ENCODE assay signal across 16 cellular contexts in the genomic region with DNA sequence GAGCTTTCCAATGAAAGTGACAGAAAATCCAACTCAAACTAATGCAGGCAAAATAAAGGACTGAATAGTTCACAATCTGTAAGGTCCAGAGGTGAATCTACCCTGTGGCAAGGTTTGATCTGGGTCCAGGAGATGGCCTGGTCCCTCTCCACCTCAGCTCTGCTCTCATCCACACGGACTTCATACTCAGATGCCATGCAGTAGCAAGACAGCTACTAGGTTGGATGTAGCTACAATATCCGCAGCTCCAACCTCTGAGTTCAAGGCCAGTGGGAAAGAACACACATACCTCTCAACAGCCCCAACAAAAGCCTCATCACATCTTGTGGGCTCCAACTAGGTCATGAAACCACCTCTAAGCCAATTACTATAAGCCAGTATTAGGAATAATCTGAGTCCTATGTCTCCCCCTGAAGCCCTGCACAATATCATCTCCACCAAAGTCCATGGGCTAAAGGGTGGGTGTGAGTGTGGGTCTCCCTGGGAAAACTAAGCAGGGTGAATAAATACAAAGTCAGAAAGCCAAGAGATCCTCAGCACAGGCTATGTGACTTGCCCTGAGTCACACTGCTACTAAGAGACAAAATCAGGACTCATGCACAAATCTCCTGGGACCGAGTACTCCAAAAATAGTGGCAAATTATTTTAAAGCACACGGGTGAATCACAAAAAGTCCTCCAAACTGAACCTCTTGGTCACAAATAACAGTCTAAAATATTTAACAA.
DNase-seq lines count a peak whose midpoint lies in the region; ATAC-seq and TF ChIP-seq lines count a peak whose summit lies in the region.
"Had no signal": no experiment of that assay in that cellular context is flagged by ENCODE, and none has a peak within 500 bp of the region (broad histone marks: within the 10 kb centered on the region; RNA-seq: fewer than 3 reads in every experiment).

No MANE protein-coding gene starts in this region.

- H3K9ac ChIP-seq in KMS-11, result peak overlapping the region; percentile 17; the same call in 1 of the 2 replicates

- H3K4me1 ChIP-seq in KMS-11 (ENCODE audit: low read depth, poor library complexity, severe bottlenecking) (peaks cover 44% of the 10 kb centered on the region), heart right ventricle (peaks cover 0 to 66% (median 40%) of the 10 kb centered on the region in 9 donors), sigmoid colon (peaks cover 0 to 42% (median 36%) of the 10 kb centered on the region in 4 donors)
- H3K4me1 ChIP-seq in CD4-positive, alpha-beta memory T cell (ENCODE audit: insufficient read depth, low read length), result no peaks in the 10 kb centered on the region

- peaks cover 0 to 11% (median 2%) of the 10 kb centered on the region in 8 donors for H3K9me3 Mint-ChIP-seq in CD4-positive, alpha-beta memory T cell

- H3K36me3 ChIP-seq in KMS-11 (ENCODE audit: insufficient read depth) (no peaks in the 10 kb centered on the region), heart right ventricle (no peaks in the 10 kb centered on the region), sigmoid colon (no peaks in the 10 kb centered on the region)
- no peaks in the 10 kb centered on the region for H3K36me3 ChIP-seq in CD4-positive, alpha-beta memory T cell (ENCODE audit: insufficient read depth, low read length)

- H3K4me2 ChIP-seq in KMS-11, result peak overlapping the region; percentile 55

- TF ChIP-seq POLR2A in sigmoid colon (IDR thresholded peaks at IDR 0.05), result no peak

- no peak for TF ChIP-seq EP300 in sigmoid colon (IDR thresholded peaks at IDR 0.05)

- POLR2A ChIA-PET in CD4-positive, alpha-beta memory T cell (lab: Charles Lee; ENCODE audit: partially characterized antibody), result no interaction called here

- intact Hi-C loops in Right ventricle myocardium inferior (cut with DNase I), result no loop called here
- intact Hi-C loops in cardiac septum (cut with DNase I), result no loop called here
- intact Hi-C loops in heart right ventricle (cut with DNase I), result loop anchor here in 1 of 10 donors (5.0 kb wide), 1 partner anchor 81 kb away; the partner anchor contains the start of gene LARGE1
- intact Hi-C loops in posterior vena cava (cut with DNase I), result no loop called here
- intact Hi-C loops in sigmoid colon (cut with DNase I), result no loop called here
- intact Hi-C loops in CD4-positive, alpha-beta memory T cell (cut with micrococcal nuclease), result no loop called here

- H3K4me1 Mint-ChIP-seq in CD4-positive, alpha-beta memory T cell, result no peaks in the 10 kb centered on the region

- no peak overlapping the region for H3K4me3 Mint-ChIP-seq in CD4-positive, alpha-beta memory T cell
- H3K4me3 Mint-ChIP-seq: HFFc6, nephron had no signal

- H3K27me3 ChIP-seq in KMS-11 (ENCODE audit: insufficient read depth, low read depth) (no peaks in the 10 kb centered on the region), heart right ventricle (no peaks in the 10 kb centered on the region), sigmoid colon (no peaks in the 10 kb centered on the region)
- no peaks in the 10 kb centered on the region for H3K27me3 ChIP-seq in CD4-positive, alpha-beta memory T cell (ENCODE audit: insufficient read depth, low read length)

- CTCF ChIA-PET in CD4-positive, alpha-beta memory T cell (lab: Charles Lee; ENCODE audit: partially characterized antibody), result no interaction called here

- peak; percentile 32 for ATAC-seq in Right ventricle myocardium inferior
- ATAC-seq in heart right ventricle, result peak in 7 of 8 donors; percentile 60 to 82 (median 79)

- WGBS in heart right ventricle, 2 donors, result 27 to 46% methylated on average over 4 of the region's 4 CpGs
- WGBS in sigmoid colon, 2 donors, result 77 to 86% methylated on average over 4 of the region's 4 CpGs

- H3K27ac ChIP-seq in KMS-11 (peak overlapping the region; percentile 64), heart right ventricle (peak overlapping the region in 8 of 10 donors; percentile 20 to 67 (median 58)), sigmoid colon (no peak overlapping the region)
- no peak overlapping the region for H3K27ac ChIP-seq in CD4-positive, alpha-beta memory T cell (ENCODE audit: low read depth, low read length)
- H3K27ac ChIP-seq: 22Rv1 had no signal

- H3K4me3 ChIP-seq in KMS-11 (IDR thresholded peaks at IDR 0.05; ENCODE audit: insufficient read depth, low read depth, low read length) (no peak overlapping the region), heart right ventricle (peak overlapping the region in 3 of 10 donors; percentile 8 to 28 (median 24)), sigmoid colon (no peak overlapping the region)
- no peak overlapping the region for H3K4me3 ChIP-seq in CD4-positive, alpha-beta memory T cell (ENCODE audit: low read length in 2 of 2)

- H3K27ac Mint-ChIP-seq in CD4-positive, alpha-beta memory T cell, result no peak overlapping the region
- H3K27ac Mint-ChIP-seq: HFFc6 had no signal

- no peak for TF ChIP-seq CTCF in KMS-11 (conservative IDR thresholded peaks at IDR 0.05; ENCODE audit: low read depth, low read length)
- TF ChIP-seq CTCF in heart right ventricle (IDR thresholded peaks at IDR 0.05), result no peak
- no peak for TF ChIP-seq CTCF in sigmoid colon (IDR thresholded peaks at IDR 0.05)

- DNase-seq in Right ventricle myocardium inferior (ENCODE audit: missing footprints) (no peak), cardiac septum (ENCODE audit: low spot score) (no peak), heart right ventricle (no peak), activated T-cell treated with anti-CD3 and anti-CD28 coated beads for 4 hours (no peak), posterior vena cava (ENCODE audit: low spot score) (no peak), sigmoid colon (no peak)
- DNase-seq in CD4-positive, alpha-beta memory T cell, result no peak
- DNase-seq: activated T-cell treated with anti-CD3 and anti-CD28 coated beads, Interleukin-2, amount 50 U/mL, for 1 hour; DMS 273 treated with DMSO at 0.1 percent for 48 hours; erythroblast; HFFc6; stimulated activated CD8-positive, alpha-beta memory T cell treated with anti-CD3 and anti-CD28 coated beads, Interleukin-4, amount 100 ng/mL, for 48 hours; T1000 had no signal

- no peak overlapping the region; the same call in 1 of the 2 replicates for H2AFZ ChIP-seq in KMS-11 (ENCODE audit: low read depth)

- no peaks in the 10 kb centered on the region for H3K27me3 Mint-ChIP-seq in CD4-positive, alpha-beta memory T cell

- 0 out of 2 replicates have a peak, but pooled peaks cover 6% of the 10 kb centered on the region for H3K79me2 ChIP-seq in KMS-11 (ENCODE audit: insufficient read depth, low read depth)

- no peaks in the 10 kb centered on the region for H4K20me1 ChIP-seq in KMS-11 (ENCODE audit: insufficient read depth)

- H3K9me3 ChIP-seq in heart right ventricle (no peaks in the 10 kb centered on the region), sigmoid colon (no peaks in the 10 kb centered on the region)
- H3K9me3 ChIP-seq in CD4-positive, alpha-beta memory T cell (ENCODE audit: control insufficient read depth in 1 of 2, low read length in 2 of 2), result no peaks in the 10 kb centered on the region

- H3K36me3 Mint-ChIP-seq in CD4-positive, alpha-beta memory T cell, result no peaks in the 10 kb centered on the region

Comparison
In these comparisons a context has a peak if more than half of its experiments do, and no peak if none do; other contexts are left out.
1. H3K27ac ChIP-seq: peak in KMS-11 (single experiment) and heart right ventricle (8 of 10); none in sigmoid colon (0 of 4) and CD4-positive, alpha-beta memory T cell (single experiment).